ENCODE assay signal across 32 cellular contexts in genomic region chr19:10773969-10774368, GRCh38. TPM values are rescaled to one million over a fixed set of nuclear protein-coding genes. Genes with fewer than 3 reads are reported as not detected.
DNase-seq lines count a peak whose midpoint lies in the region; ATAC-seq, FAIRE-seq and TF ChIP-seq lines count a peak whose summit lies in the region.
"Had no signal": no experiment of that assay in that cellular context is flagged by ENCODE, and none has a peak within 500 bp of the region (broad histone marks: within the 10 kb centered on the region; RNA-seq: fewer than 3 reads in every experiment).

No MANE protein-coding gene starts in this region.

- H3K9ac ChIP-seq in HepG2 (ENCODE audit: insufficient read depth, low read depth, low read length) = no peak overlapping the region
- H3K9ac ChIP-seq: SK-N-SH had no signal

- TF ChIP-seq POLR2A in HepG2 (IDR thresholded peaks at IDR 0.05; ENCODE audit: insufficient read depth in 1 of 2, low read depth in 2 of 2, low read length in 2 of 2) (no peak), right lobe of liver (IDR thresholded peaks at IDR 0.05) (no peak), body of pancreas (IDR thresholded peaks at IDR 0.05) (no peak)

- H3K4me1 ChIP-seq in HepG2 (ENCODE audit: insufficient read depth, low read length) (peaks cover 21% of the 10 kb centered on the region), right lobe of liver (peaks cover 0 to 14% (median 8%) of the 10 kb centered on the region in 4 donors), RWPE2 (ENCODE audit: insufficient read depth, poor library complexity, severe bottlenecking) (no peaks in the 10 kb centered on the region), body of pancreas (peaks cover 16% of the 10 kb centered on the region)

- no peak overlapping the region for H3K4me2 ChIP-seq in HepG2 (ENCODE audit: low read depth, low read length)
- H3K4me2 ChIP-seq: SK-N-SH had no signal

- TF ChIP-seq EP300 in HepG2 (IDR thresholded peaks at IDR 0.05; ENCODE audit: low read depth in 2 of 2, low read length in 2 of 2) (no peak), HepG2 (CRISPR knock-in tag; IDR thresholded peaks at IDR 0.05; ENCODE audit: borderline replicate concordance) (no peak)

- H3K4me3 ChIP-seq in HepG2 (replicated peaks in 1 of 3; ENCODE audit: insufficient read depth in 1 of 3, low read depth in 2 of 3, low read length in 3 of 3) (no peak overlapping the region), right lobe of liver (no peak overlapping the region), RWPE2 (ENCODE audit: severe bottlenecking) (no peak overlapping the region), body of pancreas (no peak overlapping the region)
- H3K4me3 ChIP-seq: breast epithelium, coronary artery, esophagus squamous epithelium, gastrocnemius medialis, pancreas, thyroid gland had no signal

- no peaks in the 10 kb centered on the region for H3K79me2 ChIP-seq in HepG2 (ENCODE audit: insufficient read depth, low read length)

- H4K20me1 ChIP-seq in HepG2 (ENCODE audit: insufficient read depth, low read length) = no peaks in the 10 kb centered on the region; the same call in 1 of the 2 replicates

- peaks cover 35 to 45% of the 10 kb centered on the region in 2 donors for H3K4me1 Mint-ChIP-seq in stimulated activated naive B cell treated with anti-CD40 and anti-IgM and Interleukin-4, amounts not matched to agents 10 μg/mL and 1 μg/mL and 100 μg/mL, for 72 hours

- no peaks in the 10 kb centered on the region for H3K27me3 Mint-ChIP-seq in stimulated activated naive B cell treated with anti-CD40 and anti-IgM and Interleukin-4, amounts not matched to agents 10 μg/mL and 1 μg/mL and 100 μg/mL, for 72 hours
- H3K27me3 Mint-ChIP-seq: effector memory CD8-positive, alpha-beta T cell; IgD-negative memory B cell; stimulated activated naive CD8-positive, alpha-beta T cell treated with anti-CD3 and anti-CD28 coated beads, Interleukin-15, Interleukin-2, amounts not matched to agents 100 ng/mL and 50 ng/mL, for 24 hours had no signal

- TF ChIP-seq RAD21 in HepG2 (CRISPR knock-in tag; IDR thresholded peaks at IDR 0.05) = no peak

- H3K36me3 Mint-ChIP-seq in stimulated activated naive B cell treated with anti-CD40 and anti-IgM and Interleukin-4, amounts not matched to agents 10 μg/mL and 1 μg/mL and 100 μg/mL, for 72 hours = peaks cover 43 to 54% of the 10 kb centered on the region in 2 donors

- BruUV-seq in HepG2 (replicated peaks; lab: Mats Ljungman, UMichigan) = no TSS peak

- DNase-seq in HepG2 (ENCODE audit: low spot score) (no peak), right lobe of liver (no peak), RWPE2 (ENCODE audit: low spot score) (no peak), epithelial cell of prostate (ENCODE audit: low read depth, low spot score) (no peak), body of pancreas (no peak)
- DNase-seq in stimulated activated naive B cell treated with anti-CD40 and anti-IgM and Interleukin-4, amounts not matched to agents 10 μg/mL and 1 μg/mL and 100 μg/mL, for 72 hours = no peak
- DNase-seq: activated CD4-positive, alpha-beta T cell treated with anti-CD3 and anti-CD28 coated beads, Interleukin-2, amount 50 U/mL, for 48 hours; activated naive CD4-positive, alpha-beta T cell; activated T-cell treated with anti-CD3 and anti-CD28 coated beads, Interleukin-2, amount 50 U/mL, for 1 hour; Calu3; effector memory CD8-positive, alpha-beta T cell; EL; esophagus squamous epithelium; gastrocnemius medialis; hippocampal formation; immature natural killer cell; NCI-H1694; NCI-H2171 treated with DMSO at 0.1 percent for 48 hours; NCI-H526; pancreas; right cardiac atrium; RPMI8226; SK-N-SH; stimulated activated CD4-positive, alpha-beta T cell treated with anti-CD3 and anti-CD28 coated beads, Interleukin-4, amount 100 ng/mL, for 4 hours; thyroid gland had no signal

- H3K36me3 ChIP-seq in HepG2 (replicated peaks in 1 of 2; ENCODE audit: control insufficient read depth in 1 of 2, insufficient read depth in 2 of 2, low read length in 2 of 2) (peaks cover 30 to 59% of the 10 kb centered on the region in 2 experiments), right lobe of liver (peaks cover 0 to 57% (median 18%) of the 10 kb centered on the region in 4 donors), RWPE2 (ENCODE audit: low read depth) (peaks cover 53% of the 10 kb centered on the region), body of pancreas (replicated peaks in 1 of 2; ENCODE audit: insufficient read depth in 1 of 2, low read depth in 2 of 2) (peaks cover 16 to 33% of the 10 kb centered on the region in 2 donors)

- in situ Hi-C loops in HepG2 (cut with HindIII; ENCODE audit: extremely low pct_ligation_motif_present, low pct_unique_long_range_greater_than_20kb) = no loop called here

- intact Hi-C loops in HepG2 (cut with micrococcal nuclease; ENCODE audit: unreplicated experiment) = no loop called here
- intact Hi-C loops in right lobe of liver (cut with DNase I) = loop anchor here in 1 of 2 donors (5.0 kb wide), 2 partner anchors 57 to 93 kb away; partner anchors contain the start of gene DNM2
- intact Hi-C loops in body of pancreas (cut with DNase I) = no loop called here

- no peak overlapping the region for H2AFZ ChIP-seq in HepG2 (ENCODE audit: low read length)

- no peaks in the 10 kb centered on the region for H3K9me3 ChIP-seq in HepG2 (ENCODE audit: low read length)
- H3K9me3 ChIP-seq in right lobe of liver = no peaks in the 10 kb centered on the region
- H3K9me3 ChIP-seq in RWPE2 (ENCODE audit: severe bottlenecking) = no peaks in the 10 kb centered on the region
- H3K9me3 ChIP-seq in body of pancreas = no peaks in the 10 kb centered on the region
- H3K9me3 ChIP-seq: breast epithelium, esophagus squamous epithelium, gastrocnemius medialis, pancreas, SK-N-SH, thyroid gland had no signal

- H3K4me3 Mint-ChIP-seq in stimulated activated naive B cell treated with anti-CD40 and anti-IgM and Interleukin-4, amounts not matched to agents 10 μg/mL and 1 μg/mL and 100 μg/mL, for 72 hours = no peak overlapping the region
- H3K4me3 Mint-ChIP-seq: effector memory CD8-positive, alpha-beta T cell; immature natural killer cell; nephron; stimulated activated naive CD8-positive, alpha-beta T cell treated with anti-CD3 and anti-CD28 coated beads, Interleukin-15, Interleukin-2, amounts not matched to agents 100 ng/mL and 50 ng/mL, for 24 hours had no signal

- no peak overlapping the region for H3K27ac ChIP-seq in HepG2 (ENCODE audit: extremely low read length, insufficient read depth, low read length)
- no peak overlapping the region for H3K27ac ChIP-seq in right lobe of liver
- no peak overlapping the region for H3K27ac ChIP-seq in RWPE2 (ENCODE audit: poor library complexity, severe bottlenecking)
- peak overlapping the region; percentile 29 for H3K27ac ChIP-seq in epithelial cell of prostate
- H3K27ac ChIP-seq in body of pancreas = no peak overlapping the region
- H3K27ac ChIP-seq: breast epithelium, C4-2B, coronary artery, esophagus squamous epithelium, gastrocnemius medialis, pancreas, thyroid gland had no signal

- no peak overlapping the region for H3K27ac Mint-ChIP-seq in stimulated activated naive B cell treated with anti-CD40 and anti-IgM and Interleukin-4, amounts not matched to agents 10 μg/mL and 1 μg/mL and 100 μg/mL, for 72 hours
- H3K27ac Mint-ChIP-seq: effector memory CD8-positive, alpha-beta T cell; nephron; stimulated activated naive CD8-positive, alpha-beta T cell treated with anti-CD3 and anti-CD28 coated beads, Interleukin-15, Interleukin-2, amounts not matched to agents 100 ng/mL and 50 ng/mL, for 24 hours had no signal

- whole genome bisulfite sequencing in HepG2 (ENCODE audit: low lambda C conversion rate) = 97% methylated on average over 3 of the region's 3 CpGs
- 74% methylated on average over 3 of the region's 3 CpGs for WGBS in right lobe of liver (ENCODE audit: insufficient coverage, low coverage, low lambda C conversion rate, missing lambda C conversion rate)
- 72 to 90% methylated on average over 3 of the region's 3 CpGs for WGBS in body of pancreas, 2 donors

- no peak for ATAC-seq in HepG2
- no peak for ATAC-seq in right lobe of liver
- peak; percentile 67 for ATAC-seq in RWPE2 (ENCODE audit: low read depth)
- no peak for ATAC-seq in stimulated activated naive B cell treated with anti-CD40 and anti-IgM and Interleukin-4, amounts not matched to agents 10 μg/mL and 1 μg/mL and 100 μg/mL, for 72 hours (replicated peaks)
- ATAC-seq in body of pancreas = no peak
- no peak for ATAC-seq in GM18858 (IDR thresholded peaks at IDR 0.05; ENCODE audit: unreplicated experiment)
- ATAC-seq: effector memory CD8-positive, alpha-beta T cell; gastrocnemius medialis; pancreas; right cardiac atrium had no signal

- CTCF ChIA-PET in HepG2 (lab: Yijun Ruan, JAX; ENCODE audit: low intra/inter-chr PET ratio, low total read pairs) = no interaction called here

- peak; percentile 32 for FAIRE-seq in HepG2 (lab: Jason Lieb, UNC)
- FAIRE-seq: pancreas had no signal

- TF ChIP-seq CTCF in HepG2 (CRISPR knock-in tag; IDR thresholded peaks at IDR 0.05) = no peak
- TF ChIP-seq CTCF in right lobe of liver (IDR thresholded peaks at IDR 0.05) = no peak
- no peak for TF ChIP-seq CTCF in RWPE2 (IDR thresholded peaks at IDR 0.05; ENCODE audit: poor library complexity, severe bottlenecking)
- TF ChIP-seq CTCF in body of pancreas (IDR thresholded peaks at IDR 0.05) = no peak

- H3K9me3 Mint-ChIP-seq in stimulated activated naive B cell treated with anti-CD40 and anti-IgM and Interleukin-4, amounts not matched to agents 10 μg/mL and 1 μg/mL and 100 μg/mL, for 72 hours = peaks cover 3 to 4% of the 10 kb centered on the region in 2 donors
- H3K9me3 Mint-ChIP-seq: effector memory CD8-positive, alpha-beta T cell; IgD-negative memory B cell; immature natural killer cell; nephron; stimulated activated naive CD8-positive, alpha-beta T cell treated with anti-CD3 and anti-CD28 coated beads, Interleukin-15, Interleukin-2, amounts not matched to agents 100 ng/mL and 50 ng/mL, for 24 hours had no signal

- H3K27me3 ChIP-seq in HepG2 (ENCODE audit: control insufficient read depth in 1 of 2, insufficient read depth in 2 of 2, low read length in 2 of 2) = no peaks in the 10 kb centered on the region
- no peaks in the 10 kb centered on the region for H3K27me3 ChIP-seq in right lobe of liver
- H3K27me3 ChIP-seq in RWPE2 (ENCODE audit: insufficient read depth, poor library complexity, severe bottlenecking) = no peaks in the 10 kb centered on the region
- H3K27me3 ChIP-seq in body of pancreas = no peaks in the 10 kb centered on the region
- H3K27me3 ChIP-seq: breast epithelium, esophagus squamous epithelium, gastrocnemius medialis, pancreas, thyroid gland had no signal

- POLR2A ChIA-PET in HepG2 (lab: Yijun Ruan, JAX) = no interaction called here

RNA-seq across cellular contexts. Expression of gene DNM2, which starts 56.1 kb away (rescaled TPM):
- 41.7 and 48.2 TPM in 2 replicates for total RNA-seq in HepG2 (2016; rRNA removed; fragmentation: Illumina TruSeq; extraction: Trizol)
- total RNA-seq in HepG2 (2016; cell fraction: cytosol; rRNA removed; fragmentation: Illumina TruSeq; extraction: Trizol; ENCODE audit: low read depth) = 19.9 and 21.9 TPM in 2 replicates
- 37.7 and 40.5 TPM in 2 replicates for total RNA-seq in HepG2 (2016; cell fraction: insoluble cytoplasmic fraction; rRNA removed; fragmentation: Illumina TruSeq; extraction: Trizol)
- 29.4 and 31.2 TPM in 2 replicates for total RNA-seq in HepG2 (2016; cell fraction: membrane; rRNA removed; fragmentation: Illumina TruSeq; extraction: Trizol)
- total RNA-seq in HepG2 (2016; cell fraction: nucleus; rRNA removed; fragmentation: Illumina TruSeq; extraction: Trizol) = 56.9 and 61.6 TPM in 2 replicates
- polyA plus RNA-seq in HepG2 (2011; rRNA removed) = 59.8 and 67.0 TPM in 2 replicates
- polyA plus RNA-seq in HepG2 (2011; cell fraction: cytosol; rRNA removed) = 29.1 and 41.0 TPM in 2 replicates
- 155 and 203 TPM in 2 replicates for polyA plus RNA-seq in HepG2 (2011; cell fraction: nucleus; rRNA removed)
- polyA plus RNA-seq in HepG2 (2012) = 44.2 and 57.9 TPM in 2 replicates
- 8.6 and 9.0 TPM in 2 replicates for polyA plus RNA-seq in HepG2 (2016; cell fraction: cytosol; fragmentation: Illumina TruSeq; extraction: Trizol; ENCODE audit: low read depth)
- polyA plus RNA-seq in HepG2 (2016; cell fraction: insoluble cytoplasmic fraction; fragmentation: Illumina TruSeq; extraction: Trizol; ENCODE audit: low read depth) = 39.4 and 48.6 TPM in 2 replicates
- polyA plus RNA-seq in HepG2 (2016; cell fraction: membrane; fragmentation: Illumina TruSeq; extraction: Trizol; ENCODE audit: low read depth) = 18.1 and 20.6 TPM in 2 replicates
- polyA plus RNA-seq in HepG2 (2016; cell fraction: nucleus; fragmentation: Illumina TruSeq; extraction: Trizol; ENCODE audit: insufficient read depth, low read depth) = 87.0 and 94.1 TPM in 2 replicates
- polyA minus RNA-seq in HepG2 (2011; rRNA and poly(A)+ RNA removed; ENCODE audit: low replicate concordance) = 200 and 264 TPM in 2 replicates
- 44.4 and 50.0 TPM in 2 replicates for polyA minus RNA-seq in HepG2 (2011; cell fraction: cytosol; rRNA and poly(A)+ RNA removed)
- polyA minus RNA-seq in HepG2 (2011; cell fraction: nucleus; rRNA and poly(A)+ RNA removed) = 143 and 162 TPM in 2 replicates
- 10 to 100 TPM; 54.0 to 86.9 (median 68.3) TPM for total RNA-seq in right lobe of liver
- 100 to 1,000 TPM in 1 of 2 donors, 10 to 100 TPM in 1; 98.6 to 158 TPM for total RNA-seq in body of pancreas
